ENCODE assay signal across 9 cellular contexts in genomic region chr14:61322799-61323290, GRCh38. TPM values are rescaled to one million over a fixed set of nuclear protein-coding genes. Genes with fewer than 3 reads are reported as not detected.
A peak's percentile ranks its signal among the peaks of the same experiment; 100 is the strongest.
DNase-seq lines count a peak whose midpoint lies in the region; TF ChIP-seq lines count a peak whose summit lies in the region.
"Had no signal": no experiment of that assay in that cellular context is flagged by ENCODE, and none has a peak within 500 bp of the region (broad histone marks: within the 10 kb centered on the region; RNA-seq: fewer than 3 reads in every experiment).

No MANE protein-coding gene starts in this region.

- 45 to 49% methylated on average over 11 to 12 of the region's 13 CpGs for WGBS in mesodermal cell (ENCODE audit: insufficient coverage in 2 of 2), 2 experiments

- no peak for TF ChIP-seq POLR2A in vagina (IDR thresholded peaks at IDR 0.05)

- intact Hi-C loops in vagina (cut with DNase I): no loop called here
- intact Hi-C loops in posterior vena cava (cut with DNase I): no loop called here

- H3K27ac ChIP-seq in mesodermal cell (ENCODE audit: low read depth, low read length, severe bottlenecking) (no peak overlapping the region), vagina (peak overlapping the region; percentile 88)

- no peaks in the 10 kb centered on the region for H3K27me3 ChIP-seq in vagina

- H3K4me3 ChIP-seq in mesodermal cell (ENCODE audit: extremely low read depth, insufficient read depth, low read length, poor library complexity, severe bottlenecking) (peak overlapping the region; percentile 56), vagina (peak overlapping the region; percentile 80 to 86)

- H3K9me3 ChIP-seq in mesodermal cell (ENCODE audit: control insufficient read depth, low read length) (no peaks in the 10 kb centered on the region), vagina (peaks cover 5% of the 10 kb centered on the region)

- H3K4me1 ChIP-seq in mesodermal cell (ENCODE audit: control insufficient read depth, insufficient read depth, low read length, poor library complexity, severe bottlenecking): no peaks in the 10 kb centered on the region
- H3K4me1 ChIP-seq in vagina: peaks cover 33% of the 10 kb centered on the region

- H3K36me3 ChIP-seq in mesodermal cell (ENCODE audit: control insufficient read depth, insufficient read depth, low read length) (no peaks in the 10 kb centered on the region), vagina (no peaks in the 10 kb centered on the region)

- DNase-seq in GM13977 (ENCODE audit: low spot score): peak; percentile 44
- peak; percentile 33 for DNase-seq in NCI-H526 treated with DMSO at 0.1 percent for 48 hours (lab: John Stamatoyannopoulos, UW)
- DNase-seq in T47D (ENCODE audit: low read depth in 1 of 2, low spot score in 1 of 2): peak; percentile 58 to 72
- DNase-seq in vagina (ENCODE audit: extremely low spot score in 2 of 2): no peak
- no peak for DNase-seq in superior temporal gyrus (ENCODE audit: extremely low spot score)
- no peak for DNase-seq in posterior vena cava (ENCODE audit: low spot score)
- no peak for DNase-seq in SIG-M5 treated with dmso at 0.1 percent for 504 hours (lab: John Stamatoyannopoulos, UW; ENCODE audit: unreplicated experiment)

- in situ Hi-C loops in GM13977 (cut with MboI; ENCODE audit: low pct_unique_long_range_greater_than_20kb, low sequenced_read_pairs, unreplicated experiment): no loop called here
- in situ Hi-C loops in T47D (cut with HindIII; ENCODE audit: low pct_unique_long_range_greater_than_20kb, low sequenced_read_pairs): no loop called here

- TF ChIP-seq CTCF in GM13977 (IDR thresholded peaks at IDR 0.05; ENCODE audit: extremely low read depth, insufficient read depth, missing control alignments) (no peak), vagina (IDR thresholded peaks at IDR 0.05) (no peak)

RNA-seq across cellular contexts. Expression of gene PRKCH, which starts 1.5 kb away (rescaled TPM):
- polyA plus RNA-seq in mesodermal cell (2013, experiment 1 of 2): 23.9 TPM
- 20.8 TPM for polyA plus RNA-seq in mesodermal cell (2013, experiment 2 of 2)
- total RNA-seq in vagina (43.0 TPM), posterior vena cava (10 to 100 TPM; 37.3 to 37.5 TPM)

RNA-seq across cellular contexts. Expression of gene TMEM30B, which starts 41.7 kb away (rescaled TPM):
- polyA plus RNA-seq in mesodermal cell (2013, experiment 1 of 2): not detected
- 0.05 TPM for polyA plus RNA-seq in mesodermal cell (2013, experiment 2 of 2)
- total RNA-seq in vagina: 22.6 TPM
- total RNA-seq in posterior vena cava: 10 to 100 TPM; 27.3 to 50.2 TPM
- total RNA-seq: M059J had no signal

Comparison
In these comparisons a context has a peak if more than half of its experiments do, and no peak if none do; other contexts are left out.
1. DNase-seq: peak in GM13977 (single experiment), NCI-H526 treated with DMSO at 0.1 percent for 48 hours (single experiment) and T47D (2 of 2); none in vagina (0 of 2), superior temporal gyrus (single experiment), posterior vena cava (single experiment) and SIG-M5 treated with dmso at 0.1 percent for 504 hours (single experiment).